In the genomic region with DNA sequence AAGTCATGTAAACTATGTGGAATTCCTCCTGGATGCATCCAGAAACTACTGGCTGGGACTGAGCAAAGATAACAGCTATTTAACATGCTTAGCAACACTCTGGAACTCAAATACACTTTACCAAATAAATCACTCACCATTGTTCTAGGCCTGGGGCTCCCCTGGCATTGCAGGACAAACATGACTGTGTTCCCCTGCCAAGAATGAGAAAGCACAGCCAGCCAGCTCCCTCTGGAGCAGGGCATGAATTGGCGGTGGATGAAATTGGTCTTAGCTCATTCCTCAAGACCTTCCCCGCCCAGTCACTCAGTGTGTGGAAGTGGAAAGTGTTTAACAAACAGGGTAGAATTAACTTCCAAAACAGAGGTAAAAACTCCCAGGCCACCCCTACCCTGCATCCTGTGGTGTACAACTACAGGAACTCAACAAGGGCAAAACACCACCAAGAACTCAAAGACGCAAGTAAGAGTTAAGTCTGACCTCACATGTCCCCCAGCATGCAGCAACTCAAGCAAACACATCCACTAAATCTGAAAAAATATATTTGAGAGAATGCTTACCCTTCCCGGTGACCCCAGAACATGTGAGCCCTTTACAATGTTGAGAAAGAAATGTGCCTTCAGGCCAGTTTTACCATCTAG, we compare ENCODE assay signal across 9 cellular contexts. TPM values are rescaled to one million over a fixed set of nuclear protein-coding genes. Genes with fewer than 3 reads are reported as not detected.
A peak's percentile ranks its signal among the peaks of the same experiment; 100 is the strongest.
DNase-seq lines count a peak whose midpoint lies in the region; ATAC-seq and TF ChIP-seq lines count a peak whose summit lies in the region.
"Had no signal": no experiment of that assay in that cellular context is flagged by ENCODE, and none has a peak within 500 bp of the region (broad histone marks: within the 10 kb centered on the region; RNA-seq: fewer than 3 reads in every experiment).

No MANE protein-coding gene starts in this region.

- WGBS in thyroid gland, 2 donors = 45 to 58% methylated on average over 4 of the region's 4 CpGs

- DNase-seq in NCI-H226 (peak; percentile 90), choroid plexus epithelial cell (ENCODE audit: low read depth) (peak; percentile 82), left lung (no peak), thyroid gland (peak; percentile 71 to 84), ureter (ENCODE audit: low spot score) (no peak)
- no peak for DNase-seq in stimulated activated CD8-positive, alpha-beta memory T cell treated with anti-CD3 and anti-CD28 coated beads, Interleukin-4, amount 100 ng/mL, for 48 hours
- DNase-seq: NCI-H748 treated with DMSO at 0.1 percent for 48 hours had no signal

- H3K27me3 ChIP-seq in left lung (no peaks in the 10 kb centered on the region), thyroid gland (no peaks in the 10 kb centered on the region)

- H3K36me3 ChIP-seq in left lung (no peaks in the 10 kb centered on the region), thyroid gland (no peaks in the 10 kb centered on the region)

- H3K27ac ChIP-seq in left lung = peak overlapping the region in 1 of 2 donors; percentile 65
- peak overlapping the region; percentile 66 to 86 (median 76) for H3K27ac ChIP-seq in thyroid gland

- no peak overlapping the region for H3K4me3 ChIP-seq in choroid plexus epithelial cell (ENCODE audit: low read depth, low read length)
- no peak overlapping the region for H3K4me3 ChIP-seq in left lung
- H3K4me3 ChIP-seq in thyroid gland (replicated peaks in 1 of 3) = no peak overlapping the region

- intact Hi-C loops in left lung (cut with DNase I) = no loop called here
- intact Hi-C loops in thyroid gland (cut with DNase I) = no loop called here

- TF ChIP-seq POLR2A in thyroid gland (IDR thresholded peaks at IDR 0.05) = no peak

- H3K4me1 ChIP-seq in left lung (no peaks in the 10 kb centered on the region), thyroid gland (peaks cover 8 to 11% of the 10 kb centered on the region in 2 donors)

- H3K9me3 ChIP-seq in left lung (no peaks in the 10 kb centered on the region), thyroid gland (no peaks in the 10 kb centered on the region)

- peak; percentile 93 for ATAC-seq in left lung
- ATAC-seq in GM19395 (IDR thresholded peaks at IDR 0.05; ENCODE audit: unreplicated experiment) = no peak
- no peak for ATAC-seq in GM18867 (IDR thresholded peaks at IDR 0.05; ENCODE audit: unreplicated experiment)

- TF ChIP-seq CTCF in choroid plexus epithelial cell (conservative IDR thresholded peaks at IDR 0.05; ENCODE audit: low read depth, low read length) (no peak), left lung (IDR thresholded peaks at IDR 0.05) (no peak), thyroid gland (IDR thresholded peaks at IDR 0.05) (no peak)

RNA-seq across cellular contexts. Expression of a gene that starts 58.4 kb away (rescaled TPM):
- 1 to 10 TPM in 1 of 2 donors, under 1 TPM in 1; 0.81 to 1.9 TPM for total RNA-seq in left lung
- total RNA-seq in thyroid gland = 1 to 10 TPM; 3.2 to 9.9 (median 5.3) TPM
- 17.1 TPM for total RNA-seq in ureter

Comparison
In these comparisons a context has a peak if more than half of its experiments do, and no peak if none do; other contexts are left out.
1. DNase-seq: peak in NCI-H226 (single experiment), choroid plexus epithelial cell (single experiment) and thyroid gland (2 of 2); none in left lung (0 of 2), stimulated activated CD8-positive, alpha-beta memory T cell treated with anti-CD3 and anti-CD28 coated beads, Interleukin-4, amount 100 ng/mL, for 48 hours (single experiment) and ureter (single experiment).